In genomic region chr5:155293605-155294178, GRCh38 we compare ENCODE assay signal across 15 cellular contexts.
"Had no signal": no experiment of that assay in that cellular context is flagged by ENCODE, and none has a peak within 500 bp of the region (broad histone marks: within the 10 kb centered on the region; RNA-seq: fewer than 3 reads in every experiment).

No MANE protein-coding gene starts in this region.

- H3K4me1 ChIP-seq: neural progenitor cell, stomach, testis, upper lobe of right lung had no signal

- H3K36me3 ChIP-seq: left ventricle myocardium inferior, neural progenitor cell, ovary, stomach, upper lobe of right lung had no signal

- H3K9me3 ChIP-seq: ovary, stomach, testis, upper lobe of right lung had no signal

- H3K27ac ChIP-seq: left ventricle myocardium inferior, neural progenitor cell, ovary, stomach, testis, upper lobe of right lung had no signal

- DNase-seq: activated CD4-positive, alpha-beta T cell treated with anti-CD3 and anti-CD28 coated beads, Interleukin-2, amount 50 U/mL, for 4 hours; activated naive CD4-positive, alpha-beta T cell treated with anti-CD3 and anti-CD28 coated beads for 36 hours; activated T-cell treated with anti-CD3 and anti-CD28 coated beads for 4 hours; effector memory CD4-positive, alpha-beta T cell; foreskin fibroblast; left ventricle myocardium inferior; naive B cell; ovary; stimulated activated CD4-positive, alpha-beta T cell treated with anti-CD3 and anti-CD28 coated beads, Interleukin-12 subunit alpha, Interleukin-12 subunit beta, amount 100 ng/mL, for 4 hours; stimulated activated CD4-positive, alpha-beta T cell treated with anti-CD3 and anti-CD28 coated beads, Interleukin-2, amount 100 ng/mL, for 24 hours; stomach; testis; upper lobe of right lung had no signal

- ATAC-seq: activated CD4-positive, CD25-positive, alpha-beta regulatory T cell treated with anti-CD3 and anti-CD28 coated beads, Interleukin-2, amount 50 U/mL, for 24 hours; upper lobe of right lung had no signal

- H3K4me3 ChIP-seq: left ventricle myocardium inferior, neural progenitor cell, ovary, stomach, testis, upper lobe of right lung had no signal

- H3K27me3 ChIP-seq: neural progenitor cell, ovary, stomach, testis, upper lobe of right lung had no signal
